Comparison of ENCODE assay signal across 1 cellular context in the genomic region with DNA sequence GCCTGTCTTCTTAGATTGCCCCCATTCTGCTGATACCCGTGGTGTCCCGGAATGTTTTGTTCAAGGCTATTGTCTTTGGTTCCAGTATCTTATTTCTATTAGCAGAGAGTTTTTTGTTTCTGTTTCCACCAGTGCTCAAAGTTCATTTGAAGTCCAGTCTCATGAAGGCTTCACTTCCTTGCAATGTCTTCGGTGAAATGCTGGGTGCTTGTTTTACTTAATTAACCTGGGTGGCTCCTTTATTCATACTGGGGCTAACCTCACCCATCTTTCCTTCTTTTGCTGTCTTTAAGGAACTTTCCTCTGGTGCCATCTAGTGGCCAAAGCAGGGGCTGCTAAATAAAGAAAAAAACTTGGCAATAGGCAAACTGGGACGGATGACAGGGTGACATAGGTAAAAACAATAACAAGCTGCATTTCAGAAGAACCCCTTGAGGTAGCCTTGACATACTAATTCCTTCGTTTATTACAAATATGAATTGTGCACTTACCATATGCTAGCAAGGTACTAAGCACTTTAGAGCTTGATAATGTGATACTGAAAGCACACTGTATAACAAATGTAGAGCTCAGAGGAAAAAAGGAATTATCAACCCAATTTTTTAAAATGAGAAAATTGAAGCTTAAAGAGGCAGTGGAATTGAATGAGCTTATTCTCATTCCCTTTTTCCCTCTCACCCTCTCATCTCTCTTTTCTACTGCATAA.
TF ChIP-seq lines count a peak whose summit lies in the region.

No MANE protein-coding gene starts in this region.

TF ChIP-seq in IMR-90, 13 proteins besides CTCF, POLR2A, EP300 and RAD21 (continued from another document):
- TF ChIP-seq, protein P1, sequence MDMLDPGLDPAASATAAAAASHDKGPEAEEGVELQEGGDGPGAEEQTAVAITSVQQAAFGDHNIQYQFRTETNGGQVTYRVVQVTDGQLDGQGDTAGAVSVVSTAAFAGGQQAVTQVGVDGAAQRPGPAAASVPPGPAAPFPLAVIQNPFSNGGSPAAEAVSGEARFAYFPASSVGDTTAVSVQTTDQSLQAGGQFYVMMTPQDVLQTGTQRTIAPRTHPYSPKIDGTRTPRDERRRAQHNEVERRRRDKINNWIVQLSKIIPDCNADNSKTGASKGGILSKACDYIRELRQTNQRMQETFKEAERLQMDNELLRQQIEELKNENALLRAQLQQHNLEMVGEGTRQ (IDR thresholded peaks at IDR 0.05; ENCODE audit: low read depth, low read length): no peak
- TF ChIP-seq FOS (IDR thresholded peaks at IDR 0.05; ENCODE audit: low read depth, low read length) (no peak), MAFK (IDR thresholded peaks at IDR 0.05; ENCODE audit: low read depth, low read length) (no peak), SMC3 (IDR thresholded peaks at IDR 0.05; ENCODE audit: low read depth, low read length) (peak; percentile 84), CHD1 (IDR thresholded peaks at IDR 0.05; ENCODE audit: low read depth, low read length) (no peak)
